In the genomic region with DNA sequence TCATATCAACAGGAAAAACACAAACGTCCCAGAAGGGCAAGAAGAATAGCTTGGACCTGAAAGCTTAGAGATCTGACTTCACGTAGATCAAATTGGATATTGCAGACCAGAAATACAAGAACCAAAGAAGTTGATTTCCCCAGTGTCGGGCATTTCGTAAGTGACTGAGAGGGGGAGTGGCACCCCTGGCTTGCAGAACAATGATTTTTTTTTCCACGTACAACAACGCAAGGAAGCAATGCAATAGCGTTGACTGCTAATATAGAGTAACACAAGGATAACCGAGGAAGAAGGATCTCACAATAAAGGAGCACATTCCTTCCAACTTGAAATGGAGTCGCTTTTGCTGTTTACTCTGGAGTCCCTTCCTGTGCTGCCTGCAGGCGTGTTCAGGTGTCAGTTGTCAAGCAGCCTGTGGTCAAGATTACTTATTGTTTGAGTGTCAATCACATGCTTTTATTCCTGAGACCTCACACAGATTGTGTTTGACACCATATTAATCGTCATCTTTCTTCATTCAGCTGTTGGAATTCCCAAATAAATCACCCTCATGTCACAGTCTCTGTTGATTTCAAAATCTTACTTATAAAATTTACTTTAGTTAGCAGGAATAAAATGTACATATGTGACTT, we compare ENCODE assay signal across 21 cellular contexts.
DNase-seq lines count a peak whose midpoint lies in the region; ATAC-seq, FAIRE-seq and TF ChIP-seq lines count a peak whose summit lies in the region.
"Had no signal": no experiment of that assay in that cellular context is flagged by ENCODE, and none has a peak within 500 bp of the region (broad histone marks: within the 10 kb centered on the region; RNA-seq: fewer than 3 reads in every experiment).

No MANE protein-coding gene starts in this region.

- no peak overlapping the region for H2BK120ac ChIP-seq in neuronal stem cell (ENCODE audit: low read depth, low read length)

- no peak for FAIRE-seq in H54 (lab: Jason Lieb, UNC)
- FAIRE-seq: A549, D721Med, HepG2 had no signal

- no peak overlapping the region for H3K4ac ChIP-seq in neuronal stem cell (ENCODE audit: low read length)

- POLR2A ChIA-PET in HEK293T (lab: Yijun Ruan, JAX) = no interaction called here

- no peak overlapping the region for H3K27ac ChIP-seq in neuronal stem cell (replicated peaks; ENCODE audit: low read length)
- H3K27ac ChIP-seq: A549, HL-60, Peyer's patch had no signal

- ATAC-seq in GM21526 (IDR thresholded peaks at IDR 0.05; ENCODE audit: low FRiP score, unreplicated experiment) (no peak), left ventricle myocardium superior (no peak)
- ATAC-seq: A549, HepG2 had no signal

- peaks cover 8 to 20% of the 10 kb centered on the region in 2 donors for H3K4me1 ChIP-seq in neuronal stem cell (ENCODE audit: control insufficient read depth in 2 of 2, insufficient read depth in 1 of 2, low read depth in 1 of 2, low read length in 2 of 2)
- H3K4me1 ChIP-seq: A549, BE2C, Peyer's patch had no signal

- H2AFZ ChIP-seq in neuronal stem cell (ENCODE audit: low read length) = peak overlapping the region; percentile 58

- no CpG with 5 or more reads among the region's 11 CpGs for WGBS in neuronal stem cell (ENCODE audit: extremely low coverage in 2 of 2, insufficient read length in 2 of 2, insufficient replicate concordance in 1 of 2), 2 donors

- CTCF ChIA-PET in HEK293T (lab: Yijun Ruan, JAX) = no interaction called here

- no peaks in the 10 kb centered on the region for H3K79me1 ChIP-seq in neuronal stem cell (ENCODE audit: low read depth, low read length)

- H3K9me3 ChIP-seq in neuronal stem cell (replicated peaks in 1 of 2; ENCODE audit: control insufficient read depth in 2 of 2, insufficient read depth in 1 of 2, low read depth in 1 of 2, low read length in 2 of 2) = no peaks in the 10 kb centered on the region
- H3K9me3 ChIP-seq: A549, BE2C, Peyer's patch had no signal

- H3K14ac ChIP-seq in neuronal stem cell (ENCODE audit: low read length) = no peak overlapping the region

- no peak overlapping the region for H3K9ac ChIP-seq in neuronal stem cell (ENCODE audit: low read depth, low read length, poor library complexity)

- no peak for TF ChIP-seq POLR2A in H54 (IDR thresholded peaks at IDR 0.05; ENCODE audit: low read depth, low read length)

- no peaks in the 10 kb centered on the region for H3K27me3 ChIP-seq in neuronal stem cell (ENCODE audit: control insufficient read depth in 3 of 3, insufficient read depth in 3 of 3, low read depth in 1 of 3, low read length in 3 of 3)
- H3K27me3 ChIP-seq: BE2C, Peyer's patch had no signal

- H2BK5ac ChIP-seq in neuronal stem cell (ENCODE audit: low read length) = no peak overlapping the region

- no peak for DNase-seq in HEK293T (ENCODE audit: extremely low spot score)
- DNase-seq in NCI-H69 (lab: John Stamatoyannopoulos, UW) = peak; percentile 61
- peak; percentile 39 for DNase-seq in epithelial cell of esophagus (ENCODE audit: low read depth)
- no peak for DNase-seq in neuronal stem cell (ENCODE audit: low spot score)
- DNase-seq in globus pallidus (ENCODE audit: low spot score) = no peak
- no peak for DNase-seq in left ventricle myocardium superior
- no peak for DNase-seq in H54 (ENCODE audit: insufficient read length, low spot score)
- DNase-seq: BE2C, DMS53, GDM1, KG1, NCI-H1105 treated with DMSO at 0.1 percent for 48 hours, NCI-H1694 treated with DMSO at 0.1 percent for 48 hours, NCI-H2081 treated with DMSO at 0.1 percent for 48 hours, NCI-H82, Peyer's patch had no signal

- no peak for TF ChIP-seq CTCF in epithelial cell of esophagus (IDR thresholded peaks at IDR 0.05; ENCODE audit: insufficient read depth, low read depth, low read length, missing control alignments)

- H2BK12ac ChIP-seq in neuronal stem cell (ENCODE audit: low read length) = no peak overlapping the region

- H3K36me3 ChIP-seq in neuronal stem cell (replicated peaks in 1 of 2; ENCODE audit: control insufficient read depth in 2 of 2, insufficient read depth in 2 of 2, low read length in 2 of 2) = no peaks in the 10 kb centered on the region
- H3K36me3 ChIP-seq: BE2C, Peyer's patch had no signal

- H3K4me2 ChIP-seq in neuronal stem cell (ENCODE audit: insufficient read depth, low read length, poor library complexity, severe bottlenecking) = no peak overlapping the region
- H3K4me2 ChIP-seq: A549 had no signal

- H2AK5ac ChIP-seq in neuronal stem cell (ENCODE audit: low read depth, low read length) = no peak overlapping the region

- intact Hi-C loops in left ventricle myocardium superior (cut with micrococcal nuclease) = no loop called here

- H2BK15ac ChIP-seq in neuronal stem cell (ENCODE audit: low read length) = no peak overlapping the region

- H4K91ac ChIP-seq in neuronal stem cell (ENCODE audit: low read depth, low read length, poor library complexity) = no peak overlapping the region

- H3K4me3 ChIP-seq in epithelial cell of esophagus (ENCODE audit: low read length) (no peak overlapping the region), neuronal stem cell (ENCODE audit: low read length in 2 of 2) (no peak overlapping the region)
- H3K4me3 ChIP-seq: A549, Peyer's patch had no signal

- H4K8ac ChIP-seq in neuronal stem cell (ENCODE audit: low read depth, low read length) = no peak overlapping the region

- H3K23ac ChIP-seq in neuronal stem cell (ENCODE audit: low read depth, low read length, poor library complexity) = no peak overlapping the region

- H3K18ac ChIP-seq in neuronal stem cell (ENCODE audit: low read length) = no peak overlapping the region

TF ChIP-seq in HEK293T, 16 proteins besides CTCF, POLR2A, EP300 and RAD21:
- TF ChIP-seq, protein P1, sequence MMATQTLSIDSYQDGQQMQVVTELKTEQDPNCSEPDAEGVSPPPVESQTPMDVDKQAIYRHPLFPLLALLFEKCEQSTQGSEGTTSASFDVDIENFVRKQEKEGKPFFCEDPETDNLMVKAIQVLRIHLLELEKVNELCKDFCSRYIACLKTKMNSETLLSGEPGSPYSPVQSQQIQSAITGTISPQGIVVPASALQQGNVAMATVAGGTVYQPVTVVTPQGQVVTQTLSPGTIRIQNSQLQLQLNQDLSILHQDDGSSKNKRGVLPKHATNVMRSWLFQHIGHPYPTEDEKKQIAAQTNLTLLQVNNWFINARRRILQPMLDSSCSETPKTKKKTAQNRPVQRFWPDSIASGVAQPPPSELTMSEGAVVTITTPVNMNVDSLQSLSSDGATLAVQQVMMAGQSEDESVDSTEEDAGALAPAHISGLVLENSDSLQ (IDR thresholded peaks at IDR 0.05) = peak; percentile 57
- TF ChIP-seq TARDBP (IDR thresholded peaks at IDR 0.05) = no peak

Comparison
In these comparisons a context has a peak if more than half of its experiments do, and no peak if none do; other contexts are left out.
1. DNase-seq: peak in NCI-H69 (single experiment) and epithelial cell of esophagus (single experiment); none in HEK293T (single experiment), neuronal stem cell (single experiment), globus pallidus (single experiment), left ventricle myocardium superior (single experiment) and H54 (single experiment).